Comparison of ENCODE assay signal across 1 cellular context in the genomic region with DNA sequence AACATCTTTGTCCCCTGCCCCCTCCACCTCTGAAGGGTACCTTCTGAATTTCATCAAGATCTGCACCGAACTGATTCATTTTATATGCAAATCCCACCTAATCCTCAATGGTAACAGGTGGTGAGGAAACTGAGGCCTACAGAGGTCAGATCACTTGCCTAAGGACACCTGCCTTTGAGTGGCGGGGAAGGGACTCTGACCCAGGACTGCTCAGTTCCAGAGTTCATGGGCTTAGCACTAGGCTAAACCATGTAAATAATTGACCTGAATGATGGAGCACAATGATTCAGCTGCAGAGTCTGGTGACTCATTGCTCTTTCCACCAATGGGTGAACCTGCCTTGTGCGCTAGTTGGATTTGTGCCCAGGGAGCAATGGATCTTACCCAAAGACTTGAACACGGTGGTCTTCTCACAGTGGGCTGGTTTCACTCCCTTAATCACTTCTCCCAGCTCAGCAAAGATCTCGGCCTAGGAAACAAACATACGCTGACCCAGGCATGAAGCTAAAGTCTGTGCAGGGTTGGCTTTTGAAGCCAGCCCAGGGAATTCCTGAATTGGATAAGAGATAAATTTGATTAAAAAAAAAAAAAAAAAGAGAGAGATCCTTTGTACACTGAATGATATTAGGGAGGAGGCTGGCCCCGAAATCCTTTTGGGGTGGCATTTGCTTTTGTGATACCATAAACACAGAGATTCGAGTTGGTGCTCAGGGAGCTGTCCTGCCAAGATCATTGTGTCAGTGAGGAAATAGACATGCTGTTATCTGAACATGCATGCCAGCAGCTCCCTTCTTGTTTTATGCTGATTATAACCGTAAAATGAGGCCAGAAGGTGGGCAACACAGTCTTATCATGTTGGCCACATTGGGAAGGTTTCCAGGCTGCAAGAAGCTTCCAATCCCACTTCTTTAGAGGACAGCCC.
A peak's percentile ranks its signal among the peaks of the same experiment; 100 is the strongest.
TF ChIP-seq lines count a peak whose summit lies in the region.

No MANE protein-coding gene starts in this region.

TF ChIP-seq in K562, 482 proteins besides CTCF, POLR2A, EP300 and RAD21 (continued from another document and continues in another):
- TF ChIP-seq, protein P1, sequence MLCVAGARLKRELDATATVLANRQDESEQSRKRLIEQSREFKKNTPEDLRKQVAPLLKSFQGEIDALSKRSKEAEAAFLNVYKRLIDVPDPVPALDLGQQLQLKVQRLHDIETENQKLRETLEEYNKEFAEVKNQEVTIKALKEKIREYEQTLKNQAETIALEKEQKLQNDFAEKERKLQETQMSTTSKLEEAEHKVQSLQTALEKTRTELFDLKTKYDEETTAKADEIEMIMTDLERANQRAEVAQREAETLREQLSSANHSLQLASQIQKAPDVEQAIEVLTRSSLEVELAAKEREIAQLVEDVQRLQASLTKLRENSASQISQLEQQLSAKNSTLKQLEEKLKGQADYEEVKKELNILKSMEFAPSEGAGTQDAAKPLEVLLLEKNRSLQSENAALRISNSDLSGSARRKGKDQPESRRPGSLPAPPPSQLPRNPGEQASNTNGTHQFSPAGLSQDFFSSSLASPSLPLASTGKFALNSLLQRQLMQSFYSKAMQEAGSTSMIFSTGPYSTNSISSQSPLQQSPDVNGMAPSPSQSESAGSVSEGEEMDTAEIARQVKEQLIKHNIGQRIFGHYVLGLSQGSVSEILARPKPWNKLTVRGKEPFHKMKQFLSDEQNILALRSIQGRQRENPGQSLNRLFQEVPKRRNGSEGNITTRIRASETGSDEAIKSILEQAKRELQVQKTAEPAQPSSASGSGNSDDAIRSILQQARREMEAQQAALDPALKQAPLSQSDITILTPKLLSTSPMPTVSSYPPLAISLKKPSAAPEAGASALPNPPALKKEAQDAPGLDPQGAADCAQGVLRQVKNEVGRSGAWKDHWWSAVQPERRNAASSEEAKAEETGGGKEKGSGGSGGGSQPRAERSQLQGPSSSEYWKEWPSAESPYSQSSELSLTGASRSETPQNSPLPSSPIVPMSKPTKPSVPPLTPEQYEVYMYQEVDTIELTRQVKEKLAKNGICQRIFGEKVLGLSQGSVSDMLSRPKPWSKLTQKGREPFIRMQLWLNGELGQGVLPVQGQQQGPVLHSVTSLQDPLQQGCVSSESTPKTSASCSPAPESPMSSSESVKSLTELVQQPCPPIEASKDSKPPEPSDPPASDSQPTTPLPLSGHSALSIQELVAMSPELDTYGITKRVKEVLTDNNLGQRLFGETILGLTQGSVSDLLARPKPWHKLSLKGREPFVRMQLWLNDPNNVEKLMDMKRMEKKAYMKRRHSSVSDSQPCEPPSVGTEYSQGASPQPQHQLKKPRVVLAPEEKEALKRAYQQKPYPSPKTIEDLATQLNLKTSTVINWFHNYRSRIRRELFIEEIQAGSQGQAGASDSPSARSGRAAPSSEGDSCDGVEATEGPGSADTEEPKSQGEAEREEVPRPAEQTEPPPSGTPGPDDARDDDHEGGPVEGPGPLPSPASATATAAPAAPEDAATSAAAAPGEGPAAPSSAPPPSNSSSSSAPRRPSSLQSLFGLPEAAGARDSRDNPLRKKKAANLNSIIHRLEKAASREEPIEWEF (CRISPR knock-in tag; IDR thresholded peaks at IDR 0.05) = no peak
- TF ChIP-seq TCF3 (CRISPR knock-in tag; IDR thresholded peaks at IDR 0.05) (peak; percentile 98), SREBF2 (CRISPR knock-in tag; IDR thresholded peaks at IDR 0.05) (no peak), NEUROD1 (IDR thresholded peaks at IDR 0.05; ENCODE audit: borderline replicate concordance, low read depth, low read length, partially characterized antibody) (peak; percentile 53), FUS (optimal IDR thresholded peaks at IDR 0.05; ENCODE audit: low read depth, low read length) (no peak), CC2D1A (IDR thresholded peaks at IDR 0.05) (peak; percentile 97; the same call in 1 of the 2 replicates), BDP1 (IDR thresholded peaks at IDR 0.05; ENCODE audit: insufficient read depth, insufficient read length) (no peak), ADNP (tag; IDR thresholded peaks at IDR 0.05) (no peak), RUNX1 (IDR thresholded peaks at IDR 0.05; ENCODE audit: low read depth) (peak; percentile 35; the same call in 1 of the 2 replicates), ZNF354B (CRISPR knock-in tag; IDR thresholded peaks at IDR 0.05) (no peak), ZNF12 (CRISPR knock-in tag; IDR thresholded peaks at IDR 0.05) (no peak), TAF1 (IDR thresholded peaks at IDR 0.05; ENCODE audit: control insufficient read depth, extremely low read depth, insufficient read depth, low read length, severe bottlenecking) (peak; percentile 37), SMAD2 (IDR thresholded peaks at IDR 0.05; ENCODE audit: low read depth, low read length) (no peak), ILF3 (IDR thresholded peaks at IDR 0.05; ENCODE audit: borderline replicate concordance) (0 out of 2 replicates have a peak, but pooled peaks have one; percentile 23), TEAD4 (IDR thresholded peaks at IDR 0.05; ENCODE audit: low read length) (peak; percentile 99), TEAD4 (CRISPR knock-in tag; IDR thresholded peaks at IDR 0.05; ENCODE audit: borderline replicate concordance) (no peak), TAF15 (IDR thresholded peaks at IDR 0.05; ENCODE audit: low read depth, low read length) (no peak), NCOA4 (IDR thresholded peaks at IDR 0.05; ENCODE audit: partially characterized antibody) (peak; percentile 74), ZNF263 (CRISPR knock-in tag; IDR thresholded peaks at IDR 0.05; ENCODE audit: borderline replicate concordance) (peak; percentile 31; the same call in 1 of the 2 replicates), ARID1B (IDR thresholded peaks at IDR 0.05) (peak; percentile 98), KAT7 (CRISPR knock-in tag; IDR thresholded peaks at IDR 0.05; ENCODE audit: borderline replicate concordance) (0 out of 2 replicates have a peak, but pooled peaks have one; percentile 42), NR4A1 (CRISPR knock-in tag; IDR thresholded peaks at IDR 0.05) (no peak), NR4A1 (tag; IDR thresholded peaks at IDR 0.05) (peak; percentile 80), ZNF766 (CRISPR knock-in tag; conservative IDR thresholded peaks at IDR 0.05) (peak; percentile 38; the same call in 1 of the 2 replicates), MCM5 (IDR thresholded peaks at IDR 0.05; ENCODE audit: low read depth) (no peak), KDM4B (IDR thresholded peaks at IDR 0.05; ENCODE audit: borderline replicate concordance in 2 of 2, low read depth in 1 of 2) (no peak), NONO (IDR thresholded peaks at IDR 0.05; ENCODE audit: low read depth in 2 of 2, low read length in 1 of 2) (peak in 1 of 2 experiments; percentile 47; a peak in 1 of 4 replicates), HMG20A (CRISPR knock-in tag; conservative IDR thresholded peaks at IDR 0.05) (no peak), JUND (IDR thresholded peaks at IDR 0.05; ENCODE audit: borderline replicate concordance, low read depth, low read length) (peak; percentile 97), JUND (tag; IDR thresholded peaks at IDR 0.05; ENCODE audit: borderline replicate concordance, low read depth, low read length) (peak; percentile 95; the same call in 2 of the 3 replicates), ZNF583 (CRISPR knock-in tag; IDR thresholded peaks at IDR 0.05) (no peak), STAT5A (IDR thresholded peaks at IDR 0.05; ENCODE audit: borderline replicate concordance, low read length) (peak; percentile 95), CREB1 (IDR thresholded peaks at IDR 0.05) (peak; percentile 76), CREB1 (CRISPR knock-in tag; IDR thresholded peaks at IDR 0.05) (no peak), HDAC8 (tag; IDR thresholded peaks at IDR 0.05) (no peak), SOX6 (IDR thresholded peaks at IDR 0.05) (peak; percentile 94), BMI1 (IDR thresholded peaks at IDR 0.05; ENCODE audit: low read length) (no peak)
- TF ChIP-seq, protein P2, sequence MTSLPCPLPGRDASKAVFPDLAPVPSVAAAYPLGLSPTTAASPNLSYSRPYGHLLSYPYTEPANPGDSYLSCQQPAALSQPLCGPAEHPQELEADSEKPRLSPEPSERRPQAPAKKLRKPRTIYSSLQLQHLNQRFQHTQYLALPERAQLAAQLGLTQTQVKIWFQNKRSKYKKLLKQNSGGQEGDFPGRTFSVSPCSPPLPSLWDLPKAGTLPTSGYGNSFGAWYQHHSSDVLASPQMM (CRISPR knock-in tag; IDR thresholded peaks at IDR 0.05) = no peak
- TF ChIP-seq, protein P3, sequence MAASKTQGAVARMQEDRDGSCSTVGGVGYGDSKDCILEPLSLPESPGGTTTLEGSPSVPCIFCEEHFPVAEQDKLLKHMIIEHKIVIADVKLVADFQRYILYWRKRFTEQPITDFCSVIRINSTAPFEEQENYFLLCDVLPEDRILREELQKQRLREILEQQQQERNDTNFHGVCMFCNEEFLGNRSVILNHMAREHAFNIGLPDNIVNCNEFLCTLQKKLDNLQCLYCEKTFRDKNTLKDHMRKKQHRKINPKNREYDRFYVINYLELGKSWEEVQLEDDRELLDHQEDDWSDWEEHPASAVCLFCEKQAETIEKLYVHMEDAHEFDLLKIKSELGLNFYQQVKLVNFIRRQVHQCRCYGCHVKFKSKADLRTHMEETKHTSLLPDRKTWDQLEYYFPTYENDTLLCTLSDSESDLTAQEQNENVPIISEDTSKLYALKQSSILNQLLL (CRISPR knock-in tag; IDR thresholded peaks at IDR 0.05; ENCODE audit: borderline replicate concordance) = no peak
- TF ChIP-seq, protein P4, sequence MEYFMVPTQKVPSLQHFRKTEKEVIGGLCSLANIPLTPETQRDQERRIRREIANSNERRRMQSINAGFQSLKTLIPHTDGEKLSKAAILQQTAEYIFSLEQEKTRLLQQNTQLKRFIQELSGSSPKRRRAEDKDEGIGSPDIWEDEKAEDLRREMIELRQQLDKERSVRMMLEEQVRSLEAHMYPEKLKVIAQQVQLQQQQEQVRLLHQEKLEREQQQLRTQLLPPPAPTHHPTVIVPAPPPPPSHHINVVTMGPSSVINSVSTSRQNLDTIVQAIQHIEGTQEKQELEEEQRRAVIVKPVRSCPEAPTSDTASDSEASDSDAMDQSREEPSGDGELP (CRISPR knock-in tag; IDR thresholded peaks at IDR 0.05; ENCODE audit: borderline replicate concordance) = peak; percentile 46; the same call in 1 of the 2 replicates
- TF ChIP-seq, protein P5, sequence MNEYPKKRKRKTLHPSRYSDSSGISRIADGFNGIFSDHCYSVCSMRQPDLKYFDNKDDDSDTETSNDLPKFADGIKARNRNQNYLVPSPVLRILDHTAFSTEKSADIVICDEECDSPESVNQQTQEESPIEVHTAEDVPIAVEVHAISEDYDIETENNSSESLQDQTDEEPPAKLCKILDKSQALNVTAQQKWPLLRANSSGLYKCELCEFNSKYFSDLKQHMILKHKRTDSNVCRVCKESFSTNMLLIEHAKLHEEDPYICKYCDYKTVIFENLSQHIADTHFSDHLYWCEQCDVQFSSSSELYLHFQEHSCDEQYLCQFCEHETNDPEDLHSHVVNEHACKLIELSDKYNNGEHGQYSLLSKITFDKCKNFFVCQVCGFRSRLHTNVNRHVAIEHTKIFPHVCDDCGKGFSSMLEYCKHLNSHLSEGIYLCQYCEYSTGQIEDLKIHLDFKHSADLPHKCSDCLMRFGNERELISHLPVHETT (CRISPR knock-in tag; conservative IDR thresholded peaks at IDR 0.05 in 1 of 2, IDR thresholded peaks at IDR 0.05 in 1 of 2) = peak in 1 of 2 experiments; percentile 69; a peak in 2 of 4 replicates
- TF ChIP-seq, protein P6, sequence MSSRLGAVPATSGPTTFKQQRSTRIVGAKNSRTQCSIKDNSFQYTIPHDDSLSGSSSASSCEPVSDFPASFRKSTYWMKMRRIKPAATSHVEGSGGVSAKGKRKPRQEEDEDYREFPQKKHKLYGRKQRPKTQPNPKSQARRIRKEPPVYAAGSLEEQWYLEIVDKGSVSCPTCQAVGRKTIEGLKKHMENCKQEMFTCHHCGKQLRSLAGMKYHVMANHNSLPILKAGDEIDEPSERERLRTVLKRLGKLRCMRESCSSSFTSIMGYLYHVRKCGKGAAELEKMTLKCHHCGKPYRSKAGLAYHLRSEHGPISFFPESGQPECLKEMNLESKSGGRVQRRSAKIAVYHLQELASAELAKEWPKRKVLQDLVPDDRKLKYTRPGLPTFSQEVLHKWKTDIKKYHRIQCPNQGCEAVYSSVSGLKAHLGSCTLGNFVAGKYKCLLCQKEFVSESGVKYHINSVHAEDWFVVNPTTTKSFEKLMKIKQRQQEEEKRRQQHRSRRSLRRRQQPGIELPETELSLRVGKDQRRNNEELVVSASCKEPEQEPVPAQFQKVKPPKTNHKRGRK (tag; IDR thresholded peaks at IDR 0.05) = no peak
- TF ChIP-seq, protein P7, sequence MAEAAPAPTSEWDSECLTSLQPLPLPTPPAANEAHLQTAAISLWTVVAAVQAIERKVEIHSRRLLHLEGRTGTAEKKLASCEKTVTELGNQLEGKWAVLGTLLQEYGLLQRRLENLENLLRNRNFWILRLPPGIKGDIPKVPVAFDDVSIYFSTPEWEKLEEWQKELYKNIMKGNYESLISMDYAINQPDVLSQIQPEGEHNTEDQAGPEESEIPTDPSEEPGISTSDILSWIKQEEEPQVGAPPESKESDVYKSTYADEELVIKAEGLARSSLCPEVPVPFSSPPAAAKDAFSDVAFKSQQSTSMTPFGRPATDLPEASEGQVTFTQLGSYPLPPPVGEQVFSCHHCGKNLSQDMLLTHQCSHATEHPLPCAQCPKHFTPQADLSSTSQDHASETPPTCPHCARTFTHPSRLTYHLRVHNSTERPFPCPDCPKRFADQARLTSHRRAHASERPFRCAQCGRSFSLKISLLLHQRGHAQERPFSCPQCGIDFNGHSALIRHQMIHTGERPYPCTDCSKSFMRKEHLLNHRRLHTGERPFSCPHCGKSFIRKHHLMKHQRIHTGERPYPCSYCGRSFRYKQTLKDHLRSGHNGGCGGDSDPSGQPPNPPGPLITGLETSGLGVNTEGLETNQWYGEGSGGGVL (CRISPR knock-in tag; IDR thresholded peaks at IDR 0.05) = no peak
- TF ChIP-seq, protein P8, sequence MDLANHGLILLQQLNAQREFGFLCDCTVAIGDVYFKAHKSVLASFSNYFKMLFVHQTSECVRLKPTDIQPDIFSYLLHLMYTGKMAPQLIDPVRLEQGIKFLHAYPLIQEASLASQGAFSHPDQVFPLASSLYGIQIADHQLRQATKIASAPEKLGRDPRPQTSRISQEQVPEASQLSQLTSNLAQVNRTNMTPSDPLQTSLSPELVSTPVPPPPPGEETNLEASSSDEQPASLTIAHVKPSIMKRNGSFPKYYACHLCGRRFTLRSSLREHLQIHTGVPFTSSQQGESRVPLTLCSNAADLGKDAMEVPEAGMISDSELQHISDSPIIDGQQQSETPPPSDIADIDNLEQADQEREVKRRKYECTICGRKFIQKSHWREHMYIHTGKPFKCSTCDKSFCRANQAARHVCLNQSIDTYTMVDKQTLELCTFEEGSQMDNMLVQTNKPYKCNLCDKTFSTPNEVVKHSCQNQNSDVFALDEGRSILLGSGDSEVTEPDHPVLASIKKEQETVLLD (IDR thresholded peaks at IDR 0.05) = peak; percentile 59; the same call in 1 of the 2 replicates
